14 cellular contexts compared by ENCODE assay signal in genomic region chr11:121610706-121611105, GRCh38.
"Had no signal": no experiment of that assay in that cellular context is flagged by ENCODE, and none has a peak within 500 bp of the region (broad histone marks: within the 10 kb centered on the region; RNA-seq: fewer than 3 reads in every experiment).

No MANE protein-coding gene starts in this region.

- ATAC-seq: esophagus mucosa, gastroesophageal sphincter, left colon, left ventricle myocardium superior, pancreas had no signal

- DNase-seq: central memory CD4-positive, alpha-beta T cell; cortex of kidney; effector memory CD4-positive, alpha-beta T cell; immature natural killer cell; left colon; left ventricle myocardium superior; occipital lobe; pancreas; sigmoid colon; stimulated activated naive CD4-positive, alpha-beta T cell; stomach; thyroid gland had no signal
